In the genomic region with DNA sequence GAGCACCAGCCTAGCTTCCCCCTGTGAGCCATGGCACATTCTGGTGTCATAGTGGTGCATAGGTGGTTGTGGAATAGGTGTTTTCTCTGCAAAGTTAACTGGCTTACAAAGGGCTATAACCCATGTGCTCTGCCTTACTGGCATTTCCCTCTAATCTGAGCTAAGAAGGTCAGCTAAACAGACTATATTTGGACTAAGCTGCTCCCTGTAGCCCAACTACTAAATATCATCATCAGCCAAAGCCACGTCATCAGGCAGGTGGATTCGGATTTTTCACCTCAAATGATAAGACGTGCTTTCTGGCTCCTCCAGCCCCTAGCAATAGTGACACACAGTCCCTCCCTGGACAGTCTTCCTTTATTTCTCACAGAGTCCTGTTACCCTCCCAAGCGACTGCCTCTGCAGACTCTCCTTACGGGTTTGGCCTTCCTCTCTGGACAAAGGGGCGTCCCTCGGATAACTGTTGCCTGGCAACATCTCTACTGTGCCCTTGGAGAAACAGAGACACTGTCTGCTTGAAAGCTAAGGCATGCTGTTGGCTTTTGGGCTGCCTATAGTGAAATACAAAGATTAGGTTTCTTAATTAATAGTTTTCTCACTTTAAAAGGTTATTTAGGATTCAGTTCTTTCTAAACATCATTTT, we compare ENCODE assay signal across 21 cellular contexts. TPM values are rescaled to one million over a fixed set of nuclear protein-coding genes. Genes with fewer than 3 reads are reported as not detected.
"Had no signal": no experiment of that assay in that cellular context is flagged by ENCODE, and none has a peak within 500 bp of the region (broad histone marks: within the 10 kb centered on the region; RNA-seq: fewer than 3 reads in every experiment).

No MANE protein-coding gene starts in this region.

- H3K4me3 Mint-ChIP-seq: activated naive CD8-positive, alpha-beta T cell; naive thymus-derived CD4-positive, alpha-beta T cell; type B pancreatic cell had no signal

- DNase-seq: activated CD4-positive, alpha-beta T cell treated with anti-CD3 and anti-CD28 coated beads, Interleukin-2, amount 50 U/mL, for 1 hour; activated CD8-positive, alpha-beta memory T cell treated with anti-CD3 and anti-CD28 coated beads for 24 hours; activated gamma-delta T cell treated with Interleukin-2 at 50 U/mL for 16 hours; amniotic stem cell; body of pancreas; cerebellar nuclear complex; effector CD8-positive, alpha-beta T cell; foreskin keratinocyte; glutamatergic neuron; mucosa of descending colon; naive thymus-derived CD4-positive, alpha-beta T cell; nucleus accumbens; posterior cingulate gyrus; stimulated activated naive CD8-positive, alpha-beta T cell treated with anti-CD3 and anti-CD28 coated beads, Interleukin-15, Interleukin-2, amounts not matched to agents 100 U/mL and 50 U/mL, for 24 hours; SW 1271 had no signal

- ATAC-seq: activated CD4-positive, CD25-positive, alpha-beta regulatory T cell treated with anti-CD3 and anti-CD28 coated beads, Interleukin-2, amount 50 U/mL, for 24 hours; body of pancreas; foreskin keratinocyte; mucosa of descending colon; naive thymus-derived CD4-positive, alpha-beta T cell; sciatic nerve; stimulated activated naive CD8-positive, alpha-beta T cell treated with anti-CD3 and anti-CD28 coated beads, Interleukin-15, Interleukin-2, amounts not matched to agents 100 U/mL and 50 U/mL, for 24 hours had no signal

- H3K27me3 ChIP-seq: body of pancreas, foreskin keratinocyte had no signal

- H3K9me3 Mint-ChIP-seq: type B pancreatic cell had no signal

- H3K4me3 ChIP-seq: body of pancreas, lung, mucosa of descending colon had no signal

- H3K9me3 ChIP-seq: body of pancreas, mucosa of descending colon had no signal

- H3K36me3 Mint-ChIP-seq: activated naive CD8-positive, alpha-beta T cell; naive thymus-derived CD4-positive, alpha-beta T cell; type B pancreatic cell had no signal

- H3K27ac Mint-ChIP-seq: activated naive CD8-positive, alpha-beta T cell; naive thymus-derived CD4-positive, alpha-beta T cell; type B pancreatic cell had no signal

- H3K27ac ChIP-seq: body of pancreas, foreskin keratinocyte had no signal

- H3K4me1 ChIP-seq: body of pancreas had no signal

RNA-seq across cellular contexts. Expression of a gene that starts 9.1 kb away (rescaled TPM):
- total RNA-seq: body of pancreas; mucosa of descending colon; naive thymus-derived CD4-positive, alpha-beta T cell; T-helper 2 cell treated with Interferon-gamma antibody and Interleukin-4, amounts not matched to agents 100 ng/mL and 5 ng/mL, for 36 hours had no signal
- polyA plus RNA-seq: foreskin keratinocyte had no signal

RNA-seq across cellular contexts. Expression of a gene that starts 29.7 kb away (rescaled TPM):
- total RNA-seq: naive thymus-derived CD4-positive, alpha-beta T cell; T-helper 2 cell treated with Interferon-gamma antibody and Interleukin-4, amounts not matched to agents 100 ng/mL and 5 ng/mL, for 36 hours had no signal
- polyA plus RNA-seq: naive thymus-derived CD4-positive, alpha-beta T cell had no signal
